Comparison of ENCODE assay signal across 20 cellular contexts in the genomic region with DNA sequence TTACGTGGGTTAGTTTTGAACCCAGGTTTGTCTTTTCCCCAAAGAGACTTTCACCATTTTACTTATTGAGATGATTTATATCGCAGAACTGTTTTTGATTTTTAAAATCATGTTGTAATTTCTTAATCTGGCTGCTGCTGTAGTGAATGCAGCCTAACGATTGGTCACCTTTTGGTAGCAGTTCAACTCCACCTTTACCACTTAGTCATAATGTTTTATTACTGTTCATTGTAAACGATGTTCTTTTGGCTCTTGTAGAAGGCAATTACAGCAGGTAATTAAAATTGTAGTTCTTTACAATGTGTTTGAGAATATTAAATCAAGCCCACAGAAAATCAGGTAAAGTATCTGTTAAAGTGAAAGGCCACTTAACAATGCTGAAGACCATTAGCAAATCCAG.
"Had no signal": no experiment of that assay in that cellular context is flagged by ENCODE, and none has a peak within 500 bp of the region (broad histone marks: within the 10 kb centered on the region; RNA-seq: fewer than 3 reads in every experiment).

No MANE protein-coding gene starts in this region.

- H3K9me3 ChIP-seq: MG63 had no signal

- ATAC-seq: HepG2, Panc1, T-cell had no signal

- H3K36me3 ChIP-seq: MG63 had no signal

- H3K27ac ChIP-seq: RWPE1 had no signal

- H3K4me3 ChIP-seq: MG63 had no signal

- H3K27me3 ChIP-seq: MG63 had no signal

- DNase-seq: IMR-90, Karpas-422, KG1, MG63, NCI-H1092, NCI-H1436, NCI-H187, NCI-H2029, NCI-H2081 treated with DMSO at 0.1 percent for 48 hours, NCI-H2227 treated with DMSO at 0.1 percent for 48 hours, NCI-H524, NCI-H526 treated with DMSO at 0.1 percent for 48 hours, NCI-H774, SHP77, SK-N-SH, SW 1271, T-cell had no signal
